13 cellular contexts compared by ENCODE assay signal in genomic region chr6:4849214-4849613, GRCh38.
DNase-seq lines count a peak whose midpoint lies in the region; ATAC-seq, FAIRE-seq and TF ChIP-seq lines count a peak whose summit lies in the region.
"Had no signal": no experiment of that assay in that cellular context is flagged by ENCODE, and none has a peak within 500 bp of the region (broad histone marks: within the 10 kb centered on the region; RNA-seq: fewer than 3 reads in every experiment).

No MANE protein-coding gene starts in this region.

- intact Hi-C loops in CD8-positive, alpha-beta T cell (cut with DNase I, micrococcal nuclease), result loop anchor here in 1 of 2 experiments (5.0 kb wide), 1 partner anchor 122 kb away; no protein-coding TSS in a partner anchor
- intact Hi-C loops in left lung (cut with DNase I), result no loop called here

- peaks cover 8% of the 10 kb centered on the region for H3K36me3 Mint-ChIP-seq in CD8-positive, alpha-beta T cell
- H3K36me3 Mint-ChIP-seq in astrocyte (ENCODE audit: low read depth, unreplicated experiment), result peaks cover 6% of the 10 kb centered on the region
- peaks cover 16% of the 10 kb centered on the region for H3K36me3 Mint-ChIP-seq in activated T-cell treated with anti-CD3 and anti-CD28 coated beads, Interleukin-2, amount 50 U/mL, for 24 hours (ENCODE audit: low read depth)

- H2AFZ ChIP-seq in astrocyte (ENCODE audit: low read depth, low read length), result no peak overlapping the region

- no peak for FAIRE-seq in astrocyte (lab: Jason Lieb, UNC)

- no peak for DNase-seq in CD8-positive, alpha-beta T cell
- DNase-seq in astrocyte (ENCODE audit: low read depth) (peak; percentile 36), left lung (no peak), HuH-7 (ENCODE audit: low spot score) (no peak), A172 (ENCODE audit: low spot score) (no peak)
- no peak for DNase-seq in activated T-cell treated with anti-CD3 and anti-CD28 coated beads, Interleukin-2, amount 50 U/mL, for 24 hours
- DNase-seq: CD4-positive, alpha-beta memory T cell; KG1; NCI-H187 treated with DMSO at 0.1 percent for 48 hours; NCI-H345; NCI-H524 treated with DMSO at 0.1 percent for 48 hours had no signal

- H3K27ac Mint-ChIP-seq in CD8-positive, alpha-beta T cell, result peak overlapping the region; percentile 73
- H3K27ac Mint-ChIP-seq in astrocyte (ENCODE audit: unreplicated experiment), result no peak overlapping the region
- no peak overlapping the region for H3K27ac Mint-ChIP-seq in activated T-cell treated with anti-CD3 and anti-CD28 coated beads, Interleukin-2, amount 50 U/mL, for 24 hours

- H4K20me1 ChIP-seq in astrocyte (ENCODE audit: insufficient read depth, low read length), result peaks cover 82% of the 10 kb centered on the region

- POLR2A ChIA-PET in CD8-positive, alpha-beta T cell (lab: Charles Lee), result interaction anchor here (0.6 kb wide), 1 partner anchor 29 kb away, joined by 3 read pairs; no protein-coding TSS in a partner anchor

- no peaks in the 10 kb centered on the region for H3K36me3 ChIP-seq in CD8-positive, alpha-beta T cell (ENCODE audit: insufficient read depth, low read length)
- H3K36me3 ChIP-seq in KOPT-K1 (ENCODE audit: insufficient read depth, low read length), result no peaks in the 10 kb centered on the region; the same call in 1 of the 2 replicates
- no peaks in the 10 kb centered on the region for H3K36me3 ChIP-seq in astrocyte (ENCODE audit: insufficient read depth, low read length)
- no peaks in the 10 kb centered on the region for H3K36me3 ChIP-seq in left lung

- no peak overlapping the region for H3K4me3 ChIP-seq in CD8-positive, alpha-beta T cell (ENCODE audit: low read depth, low read length)
- H3K4me3 ChIP-seq in astrocyte (ENCODE audit: insufficient read depth, low read depth, low read length) (no peak overlapping the region), left lung (no peak overlapping the region)
- H3K4me3 ChIP-seq: BLaER1 had no signal

- H3K27ac ChIP-seq in CD8-positive, alpha-beta T cell (ENCODE audit: low read depth, low read length), result no peak overlapping the region
- H3K27ac ChIP-seq in KOPT-K1 (ENCODE audit: low read depth, low read length, poor library complexity, severe bottlenecking), result peak overlapping the region; percentile 1
- H3K27ac ChIP-seq in astrocyte (ENCODE audit: low read depth, low read length), result no peak overlapping the region
- H3K27ac ChIP-seq in left lung, result no peak overlapping the region
- H3K27ac ChIP-seq: BLaER1 had no signal

- TF ChIP-seq CTCF in CD8-positive, alpha-beta T cell (IDR thresholded peaks at IDR 0.05), result no peak
- TF ChIP-seq CTCF in astrocyte (IDR thresholded peaks at IDR 0.05; ENCODE audit: insufficient read depth, low read depth, low read length) (no peak), left lung (IDR thresholded peaks at IDR 0.05) (no peak)

- H3K9me3 Mint-ChIP-seq in CD8-positive, alpha-beta T cell, result peaks cover 3% of the 10 kb centered on the region
- H3K9me3 Mint-ChIP-seq in astrocyte (ENCODE audit: unreplicated experiment), result peaks cover 6% of the 10 kb centered on the region
- peaks cover 6% of the 10 kb centered on the region for H3K9me3 Mint-ChIP-seq in activated T-cell treated with anti-CD3 and anti-CD28 coated beads, Interleukin-2, amount 50 U/mL, for 24 hours

- no peaks in the 10 kb centered on the region for H3K27me3 Mint-ChIP-seq in CD8-positive, alpha-beta T cell (ENCODE audit: low read depth)
- no peaks in the 10 kb centered on the region for H3K27me3 Mint-ChIP-seq in astrocyte (ENCODE audit: low read depth, unreplicated experiment)
- H3K27me3 Mint-ChIP-seq in activated T-cell treated with anti-CD3 and anti-CD28 coated beads, Interleukin-2, amount 50 U/mL, for 24 hours, result no peaks in the 10 kb centered on the region
- H3K27me3 Mint-ChIP-seq: CD4-positive, alpha-beta memory T cell had no signal

- H3K4me1 ChIP-seq in CD8-positive, alpha-beta T cell (ENCODE audit: insufficient read depth, low read length), result peaks cover 36% of the 10 kb centered on the region
- peaks cover 10% of the 10 kb centered on the region for H3K4me1 ChIP-seq in astrocyte (ENCODE audit: insufficient read depth, low read length)
- H3K4me1 ChIP-seq in left lung, result peaks cover 5 to 6% of the 10 kb centered on the region in 2 donors
- H3K4me1 ChIP-seq: BLaER1 had no signal

- H3K27me3 ChIP-seq in CD8-positive, alpha-beta T cell (ENCODE audit: insufficient read depth, low read length), result no peaks in the 10 kb centered on the region
- no peaks in the 10 kb centered on the region for H3K27me3 ChIP-seq in astrocyte (ENCODE audit: insufficient read depth, low read length)
- no peaks in the 10 kb centered on the region for H3K27me3 ChIP-seq in left lung
- H3K27me3 ChIP-seq: BLaER1 had no signal

- no peaks in the 10 kb centered on the region for H3K9me3 ChIP-seq in CD8-positive, alpha-beta T cell (ENCODE audit: low read length)
- H3K9me3 ChIP-seq in KOPT-K1 (ENCODE audit: insufficient read depth, low read length, poor library complexity, severe bottlenecking) (peaks cover 20% of the 10 kb centered on the region), astrocyte (ENCODE audit: insufficient read depth, low read depth, low read length) (no peaks in the 10 kb centered on the region), left lung (peaks cover 0 to under 1% of the 10 kb centered on the region in 2 donors)

- peaks cover 89% of the 10 kb centered on the region for H3K79me2 ChIP-seq in astrocyte (ENCODE audit: insufficient read depth, low read length)

- H3K4me3 Mint-ChIP-seq in CD8-positive, alpha-beta T cell, result no peak overlapping the region
- H3K4me3 Mint-ChIP-seq in astrocyte (ENCODE audit: unreplicated experiment), result no peak overlapping the region
- H3K4me3 Mint-ChIP-seq in activated T-cell treated with anti-CD3 and anti-CD28 coated beads, Interleukin-2, amount 50 U/mL, for 24 hours, result no peak overlapping the region

- ATAC-seq in CD8-positive, alpha-beta T cell, result no peak
- ATAC-seq in left lung, result peak; percentile 36

- no peak overlapping the region for H3K9ac ChIP-seq in astrocyte (ENCODE audit: low read length)
- H3K9ac ChIP-seq: BLaER1 had no signal

- peak overlapping the region; percentile 42 for H3K4me2 ChIP-seq in astrocyte (ENCODE audit: low read length)
- H3K4me2 ChIP-seq: BLaER1 had no signal

- CTCF ChIA-PET in CD8-positive, alpha-beta T cell (lab: Charles Lee), result no interaction called here

- peaks cover 74% of the 10 kb centered on the region for H3K4me1 Mint-ChIP-seq in CD8-positive, alpha-beta T cell (ENCODE audit: low read depth)
- H3K4me1 Mint-ChIP-seq in astrocyte (ENCODE audit: low read depth, unreplicated experiment), result peaks cover 26% of the 10 kb centered on the region
- H3K4me1 Mint-ChIP-seq in activated T-cell treated with anti-CD3 and anti-CD28 coated beads, Interleukin-2, amount 50 U/mL, for 24 hours (ENCODE audit: low read depth), result peaks cover 67% of the 10 kb centered on the region
